Comparison of ENCODE assay signal across 9 cellular contexts in genomic region chr19:53511933-53512374, GRCh38. TPM values are rescaled to one million over a fixed set of nuclear protein-coding genes. Genes with fewer than 3 reads are reported as not detected.
DNase-seq lines count a peak whose midpoint lies in the region; ATAC-seq and TF ChIP-seq lines count a peak whose summit lies in the region.
"Had no signal": no experiment of that assay in that cellular context is flagged by ENCODE, and none has a peak within 500 bp of the region (broad histone marks: within the 10 kb centered on the region; RNA-seq: fewer than 3 reads in every experiment).

No MANE protein-coding gene starts in this region.

- peak; percentile 44 for TF ChIP-seq CTCF in liver (IDR thresholded peaks at IDR 0.05; ENCODE audit: low read depth, low read length, missing input control)

- no peak overlapping the region for H3K9ac ChIP-seq in liver (ENCODE audit: low read depth in 1 of 2, low read length in 2 of 2)

- H3K27ac ChIP-seq in liver (ENCODE audit: low read depth in 1 of 2, low read length in 2 of 2), result no peak overlapping the region

- H3K36me3 ChIP-seq in liver (ENCODE audit: control insufficient read depth in 4 of 4, insufficient read depth in 3 of 4, low read depth in 1 of 4, low read length in 3 of 4), result no peaks in the 10 kb centered on the region

- no peaks in the 10 kb centered on the region for H3K36me3 Mint-ChIP-seq in stimulated activated effector memory CD8-positive, alpha-beta T cell treated with anti-CD3 and anti-CD28 coated beads, Interleukin-12 subunit alpha, Interleukin-12 subunit beta, amount 100 ng/mL, for 72 hours

- H3K27me3 ChIP-seq in liver (ENCODE audit: control insufficient read depth in 4 of 4, insufficient read depth in 4 of 4, low read length in 3 of 4), result no peaks in the 10 kb centered on the region

- no peak overlapping the region for H3K4me3 Mint-ChIP-seq in stimulated activated effector memory CD8-positive, alpha-beta T cell treated with anti-CD3 and anti-CD28 coated beads, Interleukin-12 subunit alpha, Interleukin-12 subunit beta, amount 100 ng/mL, for 72 hours

- H3K9me3 ChIP-seq in liver (ENCODE audit: control insufficient read depth in 4 of 4, low read length in 3 of 4), result peaks cover 4 to 20% (median 13%) of the 10 kb centered on the region in 4 donors

- no peak overlapping the region for H3K27ac Mint-ChIP-seq in stimulated activated effector memory CD8-positive, alpha-beta T cell treated with anti-CD3 and anti-CD28 coated beads, Interleukin-12 subunit alpha, Interleukin-12 subunit beta, amount 100 ng/mL, for 72 hours

- ATAC-seq in stimulated activated effector memory CD8-positive, alpha-beta T cell treated with anti-CD3 and anti-CD28 coated beads, Interleukin-12 subunit alpha, Interleukin-12 subunit beta, amount 100 ng/mL, for 72 hours, result peak; percentile 83
- ATAC-seq in HG02588 (IDR thresholded peaks at IDR 0.05; ENCODE audit: unreplicated experiment), result no peak
- no peak for ATAC-seq in GM21619 (IDR thresholded peaks at IDR 0.05; ENCODE audit: unreplicated experiment)

- H3K4me1 ChIP-seq in liver (ENCODE audit: control insufficient read depth in 4 of 4, insufficient read depth in 4 of 4, low read length in 3 of 4), result no peaks in the 10 kb centered on the region

- no peaks in the 10 kb centered on the region for H3K4me1 Mint-ChIP-seq in stimulated activated effector memory CD8-positive, alpha-beta T cell treated with anti-CD3 and anti-CD28 coated beads, Interleukin-12 subunit alpha, Interleukin-12 subunit beta, amount 100 ng/mL, for 72 hours

- H3K4me3 ChIP-seq in liver (ENCODE audit: low read depth in 1 of 3, low read length in 3 of 3), result no peak overlapping the region

- DNase-seq in COLO829 (ENCODE audit: low spot score) (peak; percentile 13), KG1 (lab: John Stamatoyannopoulos, UW) (peak; percentile 8), dermis blood vessel endothelial cell (peak; percentile 86)
- DNase-seq in activated CD4-positive, CD25-positive, alpha-beta regulatory T cell (lab: John Stamatoyannopoulos, UW), result peak in 3 of 4 experiments; percentile 6 to 16 (median 13)
- DNase-seq in stimulated activated effector memory CD8-positive, alpha-beta T cell treated with anti-CD3 and anti-CD28 coated beads, Interleukin-12 subunit alpha, Interleukin-12 subunit beta, amount 100 ng/mL, for 72 hours (ENCODE audit: low spot score in 2 of 2), result peak in 1 of 2 donors; percentile 65

- TF ChIP-seq RAD21 in liver (IDR thresholded peaks at IDR 0.05), result peak; percentile 44 to 71

- H3K9me3 Mint-ChIP-seq in stimulated activated effector memory CD8-positive, alpha-beta T cell treated with anti-CD3 and anti-CD28 coated beads, Interleukin-12 subunit alpha, Interleukin-12 subunit beta, amount 100 ng/mL, for 72 hours, result no peaks in the 10 kb centered on the region

- WGBS in liver, result 42% methylated on average over 11 of the region's 11 CpGs

TF ChIP-seq in liver, 16 proteins besides CTCF, POLR2A, EP300 and RAD21:
- TF ChIP-seq MAX (IDR thresholded peaks at IDR 0.05), result no peak
- TF ChIP-seq ATF3 (IDR thresholded peaks at IDR 0.05), result no peak
- TF ChIP-seq HNF4G (IDR thresholded peaks at IDR 0.05), result no peak
- no peak for TF ChIP-seq FOXA1 (IDR thresholded peaks at IDR 0.05)
- TF ChIP-seq ZBTB33 (IDR thresholded peaks at IDR 0.05), result no peak
- TF ChIP-seq RXRA (IDR thresholded peaks at IDR 0.05), result no peak
- TF ChIP-seq HNF4A (conservative IDR thresholded peaks at IDR 0.05), result no peak
- no peak for TF ChIP-seq JUND (IDR thresholded peaks at IDR 0.05)
- no peak for TF ChIP-seq GABPA (IDR thresholded peaks at IDR 0.05 in 1 of 2, conservative IDR thresholded peaks at IDR 0.05 in 1 of 2)
- no peak for TF ChIP-seq REST (IDR thresholded peaks at IDR 0.05)

RNA-seq across cellular contexts. Expression of gene ZNF331, which starts 26.0 kb away (rescaled TPM):
- total RNA-seq in dermis blood vessel endothelial cell (9.0 and 14.3 TPM in 2 replicates), liver (1 to 10 TPM; 6.9 to 9.7 TPM)
- 1 to 10 TPM; 2.8 to 4.6 TPM for polyA plus RNA-seq in liver

RNA-seq across cellular contexts. Expression of gene ZNF813, which starts 44.4 kb away (rescaled TPM):
- total RNA-seq in dermis blood vessel endothelial cell (4.9 and 5.3 TPM in 2 replicates), liver (1 to 10 TPM; 1.9 to 4.1 TPM)
- under 1 TPM; 0.35 to 0.57 TPM for polyA plus RNA-seq in liver
- total RNA-seq: NCI-H460 had no signal
